ENCODE assay signal across 10 cellular contexts in the genomic region with DNA sequence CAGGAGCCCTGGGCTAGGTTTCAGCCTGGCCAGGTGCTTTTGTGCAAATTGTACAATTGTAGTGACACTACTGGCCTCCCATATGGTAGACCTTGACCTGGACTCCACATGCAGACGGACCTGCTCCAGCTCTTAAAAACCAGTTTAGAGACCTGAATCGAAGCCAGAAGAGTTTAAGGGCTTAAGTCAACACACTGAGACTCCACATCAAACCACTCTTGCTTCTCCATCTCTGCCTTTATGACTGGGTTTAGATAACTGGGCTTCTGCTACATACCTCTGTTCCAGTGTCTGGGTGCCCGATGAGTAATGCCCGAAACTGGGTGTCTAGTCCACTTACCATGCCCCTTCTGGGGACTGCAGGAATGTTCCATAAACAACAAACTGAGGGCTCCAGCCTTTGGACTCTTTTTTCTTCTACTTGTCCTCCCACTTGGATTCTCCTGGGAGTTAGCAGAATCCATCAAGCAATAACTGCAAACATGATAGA. TPM values are rescaled to one million over a fixed set of nuclear protein-coding genes. Genes with fewer than 3 reads are reported as not detected.
DNase-seq lines count a peak whose midpoint lies in the region; ATAC-seq and TF ChIP-seq lines count a peak whose summit lies in the region.
"Had no signal": no experiment of that assay in that cellular context is flagged by ENCODE, and none has a peak within 500 bp of the region (broad histone marks: within the 10 kb centered on the region; RNA-seq: fewer than 3 reads in every experiment).

No MANE protein-coding gene starts in this region.

- no peak overlapping the region for H3K4me3 ChIP-seq in HEK293 (ENCODE audit: low read depth, low read length)
- H3K4me3 ChIP-seq in gastroesophageal sphincter, result no peak overlapping the region

- 65% methylated on average over 4 of the region's 4 CpGs; no CpG with 5 or more reads in 1 of the 2 donors for WGBS in gastroesophageal sphincter (ENCODE audit: low coverage in 1 of 2), 2 donors

- peak; percentile 8 for DNase-seq in stimulated activated naive CD8-positive, alpha-beta T cell treated with anti-CD3 and anti-CD28 coated beads, Interleukin-15, Interleukin-2, amounts not matched to agents 100 U/mL and 50 U/mL, for 24 hours
- DNase-seq in DMS 273 (lab: John Stamatoyannopoulos, UW; ENCODE audit: unreplicated experiment) (no peak), midbrain (lab: John Stamatoyannopoulos, UW) (no peak), HEK293T (ENCODE audit: extremely low spot score) (no peak)
- DNase-seq: activated naive CD4-positive, alpha-beta T cell; stimulated activated CD4-positive, alpha-beta T cell treated with anti-CD3 and anti-CD28 coated beads, Interleukin-2, amount 100 ng/mL, for 48 hours had no signal

- no peaks in the 10 kb centered on the region for H3K36me3 ChIP-seq in HEK293 (ENCODE audit: control insufficient read depth in 2 of 2, insufficient read depth in 1 of 2, low read length in 2 of 2)
- H3K36me3 ChIP-seq in gastroesophageal sphincter, result no peaks in the 10 kb centered on the region

- no peak for TF ChIP-seq CTCF in HEK293 (tag by site-specific recombination; IDR thresholded peaks at IDR 0.05)
- TF ChIP-seq CTCF in gastroesophageal sphincter (IDR thresholded peaks at IDR 0.05), result no peak

- ATAC-seq in SK-N-SH treated with all-trans-retinoic acid at 6 μM for 48 hours, result peak; percentile 1; the same call in 2 of the 3 replicates
- ATAC-seq in gastroesophageal sphincter, result no peak
- peak; percentile 69 for ATAC-seq in stimulated activated naive CD8-positive, alpha-beta T cell treated with anti-CD3 and anti-CD28 coated beads, Interleukin-15, Interleukin-2, amounts not matched to agents 100 U/mL and 50 U/mL, for 24 hours

- TF ChIP-seq POLR2A in gastroesophageal sphincter (IDR thresholded peaks at IDR 0.05), result no peak

- H3K9me3 ChIP-seq in HEK293 (ENCODE audit: control insufficient read depth, insufficient read depth, low read depth, low read length) (no peaks in the 10 kb centered on the region), gastroesophageal sphincter (no peaks in the 10 kb centered on the region)

- H3K27ac ChIP-seq in HEK293 (ENCODE audit: extremely low read depth, low read depth, low read length) (no peak overlapping the region), gastroesophageal sphincter (peak overlapping the region in 3 of 4 donors; percentile 53 to 59 (median 58))

- CTCF ChIA-PET in HEK293 (lab: Yijun Ruan, JAX), result interaction anchor here (0.6 to 0.7 kb wide), 2 partner anchors 54 to 613 kb away, joined by 3 read pairs; no protein-coding TSS in a partner anchor
- CTCF ChIA-PET in HEK293T (lab: Yijun Ruan, JAX), result no interaction called here

- H3K27me3 ChIP-seq in gastroesophageal sphincter, result no peaks in the 10 kb centered on the region

- H3K4me1 ChIP-seq in HEK293 (ENCODE audit: control insufficient read depth, insufficient read depth, low read length), result peaks cover 3% of the 10 kb centered on the region; the same call in 1 of the 2 replicates
- H3K4me1 ChIP-seq in gastroesophageal sphincter, result peaks cover 16 to 51% (median 37%) of the 10 kb centered on the region in 3 donors

- TF ChIP-seq EP300 in gastroesophageal sphincter (IDR thresholded peaks at IDR 0.05), result no peak

- POLR2A ChIA-PET in HEK293 (lab: Yijun Ruan, JAX), result interaction anchor here (0.7 kb wide), 1 partner anchor 11 kb away, joined by 4 read pairs; no protein-coding TSS in a partner anchor
- POLR2A ChIA-PET in HEK293T (lab: Yijun Ruan, JAX), result no interaction called here

TF ChIP-seq in HEK293, 187 proteins besides CTCF, POLR2A, EP300 and RAD21 (continues in another document):
- TF ChIP-seq ZBTB17 (tag by site-specific recombination; IDR thresholded peaks at IDR 0.05) (0 out of 2 replicates have a peak, but pooled peaks have one; percentile 30), ZSCAN30 (tag by site-specific recombination; IDR thresholded peaks at IDR 0.05) (0 out of 2 replicates have a peak, but pooled peaks have one; percentile 33), ZNF510 (tag by site-specific recombination; IDR thresholded peaks at IDR 0.05; ENCODE audit: insufficient replicate concordance) (no peak)

TF ChIP-seq in SK-N-SH treated with all-trans-retinoic acid at 6 μM for 48 hours, 23 proteins besides CTCF, POLR2A, EP300 and RAD21:
- TF ChIP-seq GLIS3 (CRISPR knock-in tag; IDR thresholded peaks at IDR 0.05) (no peak), ZC3H10 (CRISPR knock-in tag; IDR thresholded peaks at IDR 0.05) (no peak), ISL1 (CRISPR knock-in tag; IDR thresholded peaks at IDR 0.05) (no peak), ARNTL (CRISPR knock-in tag; IDR thresholded peaks at IDR 0.05; ENCODE audit: borderline replicate concordance, low read depth) (no peak), BACH2 (CRISPR knock-in tag; IDR thresholded peaks at IDR 0.05; ENCODE audit: borderline replicate concordance) (no peak), ZFP30 (CRISPR knock-in tag; IDR thresholded peaks at IDR 0.05) (no peak), CSDC2 (CRISPR knock-in tag; IDR thresholded peaks at IDR 0.05) (no peak), ZFP3 (CRISPR knock-in tag; IDR thresholded peaks at IDR 0.05) (no peak)
TF ChIP-seq in SK-N-SH treated with all-trans-retinoic acid at 6 μM for 48 hours: peak in this region for 0.

TF ChIP-seq in HEK293T, 16 proteins besides CTCF, POLR2A, EP300 and RAD21:
- TF ChIP-seq CTBP1 (IDR thresholded peaks at IDR 0.05; ENCODE audit: borderline replicate concordance) (no peak), BHLHE40 (IDR thresholded peaks at IDR 0.05; ENCODE audit: borderline replicate concordance) (no peak), ZNF384 (IDR thresholded peaks at IDR 0.05) (no peak), NFRKB (IDR thresholded peaks at IDR 0.05) (no peak), ARNT (IDR thresholded peaks at IDR 0.05) (no peak)

RNA-seq across cellular contexts. Expression of a gene that starts 32.8 kb away (rescaled TPM):
- total RNA-seq in gastroesophageal sphincter, result not detected
- total RNA-seq: mucosa of gallbladder had no signal
